ENCODE assay signal across 20 cellular contexts in the genomic region with DNA sequence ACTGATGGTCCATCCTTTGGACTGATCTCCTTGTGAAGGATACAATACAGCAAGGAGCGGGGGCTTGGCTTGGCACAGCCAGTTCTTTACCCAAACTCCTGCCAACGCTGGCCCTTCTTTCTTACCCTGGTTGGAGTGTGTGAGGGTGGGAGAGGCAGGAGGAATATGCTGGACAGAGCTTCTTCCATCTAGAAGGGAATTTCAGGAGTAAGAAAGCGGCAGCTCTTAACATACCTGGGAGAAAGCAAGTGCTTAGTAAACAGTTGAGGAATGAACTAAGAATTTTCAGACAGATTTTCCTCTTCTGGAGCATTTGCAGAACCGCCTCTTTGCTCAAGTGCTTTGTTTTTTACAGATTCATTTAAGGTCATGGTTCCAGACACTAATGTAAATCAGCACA.
"Had no signal": no experiment of that assay in that cellular context is flagged by ENCODE, and none has a peak within 500 bp of the region (broad histone marks: within the 10 kb centered on the region; RNA-seq: fewer than 3 reads in every experiment).

No MANE protein-coding gene starts in this region.

- H3K4me1 ChIP-seq: gastrocnemius medialis, testis had no signal

- H3K9me3 ChIP-seq: gastrocnemius medialis, heart right ventricle, neutrophil, pancreas, right lobe of liver, testis had no signal

- DNase-seq: activated CD4-positive, alpha-beta T cell treated with anti-CD3 and anti-CD28 coated beads for 1 hour; activated CD8-positive, alpha-beta memory T cell treated with anti-CD3 and anti-CD28 coated beads for 24 hours; activated gamma-delta T cell; effector CD8-positive, alpha-beta T cell; gastrocnemius medialis; heart right ventricle; immature natural killer cell; kidney glomerular epithelial cell; natural killer cell; pancreas; right lobe of liver; stimulated activated CD4-positive, alpha-beta T cell treated with anti-CD3 and anti-CD28 coated beads, Interleukin-4, amount 100 ng/mL, for 1 hour; T-cell; T-helper 9 cell; testis had no signal

- H3K36me3 ChIP-seq: gastrocnemius medialis, heart right ventricle, neutrophil, pancreas, right lobe of liver had no signal

- H3K27me3 Mint-ChIP-seq: activated naive CD4-positive, alpha-beta T cell treated with anti-CD3 and anti-CD28 coated beads, Interleukin-2, amount 50 U/mL, for 24 hours had no signal

- H3K27ac ChIP-seq: gastrocnemius medialis, heart right ventricle, neutrophil, testis had no signal

- H3K4me3 Mint-ChIP-seq: activated naive CD4-positive, alpha-beta T cell treated with anti-CD3 and anti-CD28 coated beads, Interleukin-2, amount 50 U/mL, for 24 hours; immature natural killer cell; natural killer cell; stimulated activated effector memory CD8-positive, alpha-beta T cell treated with anti-CD3 and anti-CD28 coated beads, Interleukin-12 subunit alpha, Interleukin-12 subunit beta, amount 100 ng/mL, for 72 hours; T-cell had no signal

- ATAC-seq: esophagus mucosa; gastrocnemius medialis; natural killer cell; stimulated activated effector memory CD8-positive, alpha-beta T cell treated with anti-CD3 and anti-CD28 coated beads, Interleukin-12 subunit alpha, Interleukin-12 subunit beta, amount 100 ng/mL, for 72 hours; T-cell had no signal

- H3K27ac Mint-ChIP-seq: activated naive CD4-positive, alpha-beta T cell treated with anti-CD3 and anti-CD28 coated beads, Interleukin-2, amount 50 U/mL, for 24 hours; immature natural killer cell; natural killer cell; stimulated activated effector memory CD8-positive, alpha-beta T cell treated with anti-CD3 and anti-CD28 coated beads, Interleukin-12 subunit alpha, Interleukin-12 subunit beta, amount 100 ng/mL, for 72 hours; T-cell had no signal

- H3K9me3 Mint-ChIP-seq: activated naive CD4-positive, alpha-beta T cell treated with anti-CD3 and anti-CD28 coated beads, Interleukin-2, amount 50 U/mL, for 24 hours; immature natural killer cell; natural killer cell; stimulated activated effector memory CD8-positive, alpha-beta T cell treated with anti-CD3 and anti-CD28 coated beads, Interleukin-12 subunit alpha, Interleukin-12 subunit beta, amount 100 ng/mL, for 72 hours; T-cell had no signal

- H3K36me3 Mint-ChIP-seq: activated naive CD4-positive, alpha-beta T cell treated with anti-CD3 and anti-CD28 coated beads, Interleukin-2, amount 50 U/mL, for 24 hours; immature natural killer cell; natural killer cell; stimulated activated effector memory CD8-positive, alpha-beta T cell treated with anti-CD3 and anti-CD28 coated beads, Interleukin-12 subunit alpha, Interleukin-12 subunit beta, amount 100 ng/mL, for 72 hours; T-cell had no signal

- H3K27me3 ChIP-seq: gastrocnemius medialis, heart right ventricle, pancreas, right lobe of liver, testis had no signal

- H3K4me3 ChIP-seq: gastrocnemius medialis, heart right ventricle, pancreas, right lobe of liver, smooth muscle cell, testis had no signal
